Comparison of ENCODE assay signal across 13 cellular contexts in the genomic region with DNA sequence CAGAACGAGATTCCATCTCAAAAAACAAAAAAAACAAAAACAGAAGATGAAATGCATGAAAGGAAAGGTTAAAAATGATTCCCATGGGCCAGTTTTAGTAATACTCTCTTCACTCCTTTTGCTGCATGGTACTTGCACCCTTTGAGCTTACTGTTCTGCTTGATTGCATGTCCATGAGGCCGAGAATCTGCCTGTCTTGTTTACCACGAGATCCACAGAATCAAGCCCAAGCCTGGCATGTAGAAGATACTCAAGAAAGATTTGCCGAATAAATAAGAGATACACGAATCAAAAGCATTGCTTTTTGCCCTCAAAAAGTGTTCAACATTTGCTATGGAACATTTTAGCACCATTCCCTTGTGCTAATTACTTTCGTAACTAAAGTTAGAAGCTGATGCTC. TPM values are rescaled to one million over a fixed set of nuclear protein-coding genes. Genes with fewer than 3 reads are reported as not detected.
DNase-seq lines count a peak whose midpoint lies in the region; ATAC-seq and TF ChIP-seq lines count a peak whose summit lies in the region.
"Had no signal": no experiment of that assay in that cellular context is flagged by ENCODE, and none has a peak within 500 bp of the region (broad histone marks: within the 10 kb centered on the region; RNA-seq: fewer than 3 reads in every experiment).

No MANE protein-coding gene starts in this region.

- 90 to 91% methylated on average over 5 to 6 of the region's 6 CpGs for WGBS in ectodermal cell, 2 experiments
- WGBS in mesodermal cell (ENCODE audit: insufficient coverage in 2 of 2), 2 experiments, result 81 to 95% methylated on average over 4 of the region's 6 CpGs

- CTCF ChIA-PET in HEK293 (lab: Yijun Ruan, JAX), result interaction anchor here (0.6 to 1.0 kb wide), 3 partner anchors 20 to 199 kb away, joined by 3 read pairs; no protein-coding TSS in a partner anchor
- CTCF ChIA-PET in activated CD8-positive, alpha-beta T cell treated with anti-CD3 and anti-CD28 coated beads, Interleukin-2, amount 10 ng/mL, durations not matched to agents 7 days and 5 days (lab: Charles Lee), result no interaction called here
- CTCF ChIA-PET in activated CD8-positive, alpha-beta memory T cell treated with anti-CD3 and anti-CD28 coated beads, Interleukin-2, amount 10 ng/mL, durations not matched to agents 7 days and 5 days (lab: Charles Lee), result interaction anchor here (0.9 to 1.4 kb wide), 2 partner anchors 9 to 11 kb away, joined by 3 read pairs; partner anchors contain the start of gene CNOT8
- CTCF ChIA-PET in activated CD4-positive, alpha-beta T cell treated with anti-CD3 and anti-CD28 coated beads for 36 hours (lab: Charles Lee), result no interaction called here
- CTCF ChIA-PET in CD4-positive, alpha-beta T cell (lab: Charles Lee), result no interaction called here

- H3K36me3 ChIP-seq in HEK293 (ENCODE audit: control insufficient read depth in 2 of 2, insufficient read depth in 1 of 2, low read length in 2 of 2) (no peaks in the 10 kb centered on the region; a peak in 1 of 3 replicates), ectodermal cell (ENCODE audit: control insufficient read depth, insufficient read depth, low read length) (no peaks in the 10 kb centered on the region), mesodermal cell (ENCODE audit: control insufficient read depth, insufficient read depth, low read length) (no peaks in the 10 kb centered on the region), stomach smooth muscle (ENCODE audit: control insufficient read depth in 2 of 2, insufficient read depth in 2 of 2, low read length in 2 of 2) (peaks cover 3% of the 10 kb centered on the region in 2 donors)

- H3K9me3 Mint-ChIP-seq in activated CD8-positive, alpha-beta T cell treated with anti-CD3 and anti-CD28 coated beads, Interleukin-2, amount 10 ng/mL, durations not matched to agents 7 days and 5 days (ENCODE audit: insufficient read depth), result no peaks in the 10 kb centered on the region
- no peaks in the 10 kb centered on the region for H3K9me3 Mint-ChIP-seq in activated CD8-positive, alpha-beta memory T cell treated with anti-CD3 and anti-CD28 coated beads, Interleukin-2, amount 10 ng/mL, durations not matched to agents 7 days and 5 days (ENCODE audit: low read depth)
- H3K9me3 Mint-ChIP-seq in activated CD4-positive, alpha-beta T cell treated with anti-CD3 and anti-CD28 coated beads for 36 hours (ENCODE audit: low read depth), result no peaks in the 10 kb centered on the region
- no peaks in the 10 kb centered on the region for H3K9me3 Mint-ChIP-seq in CD4-positive, alpha-beta T cell
- H3K9me3 Mint-ChIP-seq: activated naive CD4-positive, alpha-beta T cell treated with anti-CD3 and anti-CD28 coated beads, Interleukin-2, amount 50 U/mL, for 72 hours; effector memory CD8-positive, alpha-beta T cell; T-helper 1 cell treated with Interleukin-12 subunit alpha and Interleukin-12 subunit beta and Interleukin-4 antibody, amounts not matched to agents 30 μg/mL and 1 μg/mL, for 36 hours had no signal

- H3K9me3 ChIP-seq in HEK293 (ENCODE audit: control insufficient read depth, insufficient read depth, low read depth, low read length) (no peaks in the 10 kb centered on the region), ectodermal cell (ENCODE audit: control insufficient read depth, low read length) (no peaks in the 10 kb centered on the region), mesodermal cell (ENCODE audit: control insufficient read depth, low read length) (no peaks in the 10 kb centered on the region), stomach smooth muscle (ENCODE audit: control insufficient read depth in 2 of 2, low read length in 2 of 2) (no peaks in the 10 kb centered on the region)
- H3K9me3 ChIP-seq in CD4-positive, alpha-beta T cell (ENCODE audit: control insufficient read depth, low read length), result no peaks in the 10 kb centered on the region

- no peak overlapping the region for H3K4me3 Mint-ChIP-seq in activated CD8-positive, alpha-beta T cell treated with anti-CD3 and anti-CD28 coated beads, Interleukin-2, amount 10 ng/mL, durations not matched to agents 7 days and 5 days
- H3K4me3 Mint-ChIP-seq in activated CD8-positive, alpha-beta memory T cell treated with anti-CD3 and anti-CD28 coated beads, Interleukin-2, amount 10 ng/mL, durations not matched to agents 7 days and 5 days, result no peak overlapping the region
- H3K4me3 Mint-ChIP-seq in activated CD4-positive, alpha-beta T cell treated with anti-CD3 and anti-CD28 coated beads for 36 hours, result no peak overlapping the region
- no peak overlapping the region for H3K4me3 Mint-ChIP-seq in CD4-positive, alpha-beta T cell
- H3K4me3 Mint-ChIP-seq: effector memory CD8-positive, alpha-beta T cell; T-helper 1 cell treated with Interleukin-12 subunit alpha and Interleukin-12 subunit beta and Interleukin-4 antibody, amounts not matched to agents 30 μg/mL and 1 μg/mL, for 36 hours had no signal

- POLR2A ChIA-PET in HEK293 (lab: Yijun Ruan, JAX), result interaction anchor here (0.9 kb wide), 1 partner anchor 14 kb away, joined by 3 read pairs; no protein-coding TSS in a partner anchor
- POLR2A ChIA-PET in activated CD8-positive, alpha-beta T cell treated with anti-CD3 and anti-CD28 coated beads, Interleukin-2, amount 10 ng/mL, durations not matched to agents 7 days and 5 days (lab: Charles Lee), result no interaction called here
- POLR2A ChIA-PET in activated CD4-positive, alpha-beta T cell treated with anti-CD3 and anti-CD28 coated beads for 36 hours (lab: Charles Lee), result no interaction called here
- POLR2A ChIA-PET in CD4-positive, alpha-beta T cell (lab: Charles Lee), result no interaction called here

- peak overlapping the region in 1 of 2 donors; percentile 88 for H3K9ac ChIP-seq in stomach smooth muscle (ENCODE audit: low read length in 2 of 2)

- no peaks in the 10 kb centered on the region for H3K27me3 Mint-ChIP-seq in activated CD8-positive, alpha-beta T cell treated with anti-CD3 and anti-CD28 coated beads, Interleukin-2, amount 10 ng/mL, durations not matched to agents 7 days and 5 days (ENCODE audit: low read depth)
- no peaks in the 10 kb centered on the region for H3K27me3 Mint-ChIP-seq in activated CD8-positive, alpha-beta memory T cell treated with anti-CD3 and anti-CD28 coated beads, Interleukin-2, amount 10 ng/mL, durations not matched to agents 7 days and 5 days
- no peaks in the 10 kb centered on the region for H3K27me3 Mint-ChIP-seq in activated CD4-positive, alpha-beta T cell treated with anti-CD3 and anti-CD28 coated beads for 36 hours
- no peaks in the 10 kb centered on the region for H3K27me3 Mint-ChIP-seq in CD4-positive, alpha-beta T cell
- H3K27me3 Mint-ChIP-seq: effector memory CD8-positive, alpha-beta T cell had no signal

- H3K4me3 ChIP-seq in HEK293 (ENCODE audit: low read depth, low read length) (no peak overlapping the region), ectodermal cell (ENCODE audit: insufficient read depth, low read depth, low read length) (peak overlapping the region; percentile 44), mesodermal cell (ENCODE audit: extremely low read depth, insufficient read depth, low read length, poor library complexity, severe bottlenecking) (peak overlapping the region; percentile 46), stomach smooth muscle (ENCODE audit: low read length in 2 of 2) (peak overlapping the region; percentile 98)

- no peaks in the 10 kb centered on the region for H3K27me3 ChIP-seq in ectodermal cell (ENCODE audit: control insufficient read depth, insufficient read depth, low read length, poor library complexity, severe bottlenecking)
- no peaks in the 10 kb centered on the region for H3K27me3 ChIP-seq in stomach smooth muscle (ENCODE audit: control insufficient read depth in 1 of 2, insufficient read depth in 2 of 2, low read length in 2 of 2)
- no peaks in the 10 kb centered on the region for H3K27me3 ChIP-seq in CD4-positive, alpha-beta T cell (ENCODE audit: control insufficient read depth, insufficient read depth, low read length)

- ATAC-seq in activated CD8-positive, alpha-beta T cell treated with anti-CD3 and anti-CD28 coated beads, Interleukin-2, amount 10 ng/mL, durations not matched to agents 7 days and 5 days, result no peak
- ATAC-seq in activated CD8-positive, alpha-beta memory T cell treated with anti-CD3 and anti-CD28 coated beads, Interleukin-2, amount 10 ng/mL, durations not matched to agents 7 days and 5 days, result no peak
- no peak for ATAC-seq in activated CD4-positive, alpha-beta T cell treated with anti-CD3 and anti-CD28 coated beads for 36 hours
- no peak for ATAC-seq in CD4-positive, alpha-beta T cell (ENCODE audit: poor library complexity)
- ATAC-seq: effector memory CD8-positive, alpha-beta T cell had no signal

- H3K4me1 ChIP-seq in HEK293 (ENCODE audit: control insufficient read depth, insufficient read depth, low read length) (peaks cover 7% of the 10 kb centered on the region; the same call in 1 of the 2 replicates), ectodermal cell (ENCODE audit: control insufficient read depth, insufficient read depth, low read length) (no peaks in the 10 kb centered on the region), mesodermal cell (ENCODE audit: control insufficient read depth, insufficient read depth, low read length, poor library complexity, severe bottlenecking) (peaks cover 29% of the 10 kb centered on the region), stomach smooth muscle (ENCODE audit: control insufficient read depth, insufficient read depth, low read length) (peaks cover 17% of the 10 kb centered on the region)

- no peak for TF ChIP-seq CTCF in HEK293 (tag by site-specific recombination; IDR thresholded peaks at IDR 0.05)
- TF ChIP-seq CTCF in CD4-positive, alpha-beta T cell (IDR thresholded peaks at IDR 0.05), result no peak

- no peak overlapping the region for H3K27ac ChIP-seq in HEK293 (ENCODE audit: extremely low read depth, low read depth, low read length)
- H3K27ac ChIP-seq in ectodermal cell (ENCODE audit: insufficient read depth, low read depth, low read length, poor library complexity, severe bottlenecking), result no peak overlapping the region
- peak overlapping the region; percentile 90 for H3K27ac ChIP-seq in mesodermal cell (ENCODE audit: low read depth, low read length, severe bottlenecking)
- peak overlapping the region; percentile 87 for H3K27ac ChIP-seq in stomach smooth muscle (ENCODE audit: low read length)
- H3K27ac ChIP-seq in CD4-positive, alpha-beta T cell (ENCODE audit: low read depth, low read length), result no peak overlapping the region

- H3K4me1 Mint-ChIP-seq in activated CD8-positive, alpha-beta T cell treated with anti-CD3 and anti-CD28 coated beads, Interleukin-2, amount 10 ng/mL, durations not matched to agents 7 days and 5 days (ENCODE audit: low read depth), result peaks cover 2% of the 10 kb centered on the region
- H3K4me1 Mint-ChIP-seq in activated CD8-positive, alpha-beta memory T cell treated with anti-CD3 and anti-CD28 coated beads, Interleukin-2, amount 10 ng/mL, durations not matched to agents 7 days and 5 days, result no peaks in the 10 kb centered on the region
- peaks cover 20% of the 10 kb centered on the region for H3K4me1 Mint-ChIP-seq in activated CD4-positive, alpha-beta T cell treated with anti-CD3 and anti-CD28 coated beads for 36 hours
- peaks cover 9% of the 10 kb centered on the region for H3K4me1 Mint-ChIP-seq in CD4-positive, alpha-beta T cell (ENCODE audit: low read depth)

- intact Hi-C loops in activated CD4-positive, alpha-beta T cell treated with anti-CD3 and anti-CD28 coated beads for 36 hours (cut with DNase I, micrococcal nuclease), result no loop called here
- intact Hi-C loops in CD4-positive, alpha-beta T cell (cut with DNase I, micrococcal nuclease), result no loop called here

- no peak overlapping the region for H3K27ac Mint-ChIP-seq in activated CD8-positive, alpha-beta T cell treated with anti-CD3 and anti-CD28 coated beads, Interleukin-2, amount 10 ng/mL, durations not matched to agents 7 days and 5 days
- H3K27ac Mint-ChIP-seq in activated CD8-positive, alpha-beta memory T cell treated with anti-CD3 and anti-CD28 coated beads, Interleukin-2, amount 10 ng/mL, durations not matched to agents 7 days and 5 days, result no peak overlapping the region
- no peak overlapping the region for H3K27ac Mint-ChIP-seq in activated CD4-positive, alpha-beta T cell treated with anti-CD3 and anti-CD28 coated beads for 36 hours
- H3K27ac Mint-ChIP-seq in CD4-positive, alpha-beta T cell, result no peak overlapping the region
- H3K27ac Mint-ChIP-seq: T-helper 1 cell treated with Interleukin-12 subunit alpha and Interleukin-12 subunit beta and Interleukin-4 antibody, amounts not matched to agents 30 μg/mL and 1 μg/mL, for 36 hours had no signal

- no peak for DNase-seq in activated CD8-positive, alpha-beta T cell treated with anti-CD3 and anti-CD28 coated beads, Interleukin-2, amount 10 ng/mL, durations not matched to agents 7 days and 5 days
- DNase-seq in activated CD8-positive, alpha-beta memory T cell treated with anti-CD3 and anti-CD28 coated beads, Interleukin-2, amount 10 ng/mL, durations not matched to agents 7 days and 5 days, result no peak
- no peak for DNase-seq in activated CD4-positive, alpha-beta T cell treated with anti-CD3 and anti-CD28 coated beads for 36 hours
- DNase-seq in CD4-positive, alpha-beta T cell, result no peak
- DNase-seq: effector memory CD8-positive, alpha-beta T cell; Karpas-422; NCI-H2081 had no signal

- peaks cover 6% of the 10 kb centered on the region for H3K36me3 Mint-ChIP-seq in activated CD8-positive, alpha-beta T cell treated with anti-CD3 and anti-CD28 coated beads, Interleukin-2, amount 10 ng/mL, durations not matched to agents 7 days and 5 days (ENCODE audit: low read depth)
- H3K36me3 Mint-ChIP-seq in activated CD8-positive, alpha-beta memory T cell treated with anti-CD3 and anti-CD28 coated beads, Interleukin-2, amount 10 ng/mL, durations not matched to agents 7 days and 5 days, result no peaks in the 10 kb centered on the region
- peaks cover 2% of the 10 kb centered on the region for H3K36me3 Mint-ChIP-seq in activated CD4-positive, alpha-beta T cell treated with anti-CD3 and anti-CD28 coated beads for 36 hours (ENCODE audit: low read depth)
- H3K36me3 Mint-ChIP-seq in CD4-positive, alpha-beta T cell (ENCODE audit: low read depth), result no peaks in the 10 kb centered on the region
- H3K36me3 Mint-ChIP-seq: activated naive CD4-positive, alpha-beta T cell treated with anti-CD3 and anti-CD28 coated beads, Interleukin-2, amount 50 U/mL, for 72 hours had no signal

RNA-seq across cellular contexts. Expression of gene FAXDC2, which starts 1.1 kb away (rescaled TPM):
- polyA plus RNA-seq in ectodermal cell (2013, experiment 1 of 4), result 12.5 TPM
- 11.7 TPM for polyA plus RNA-seq in ectodermal cell (2013, experiment 2 of 4)
- polyA plus RNA-seq in ectodermal cell (2013, experiment 3 of 4), result 14.4 TPM
- polyA plus RNA-seq in ectodermal cell (2013, experiment 4 of 4), result 14.0 TPM
- polyA plus RNA-seq in mesodermal cell (2013, experiment 1 of 2), result 30.1 TPM
- 23.6 TPM for polyA plus RNA-seq in mesodermal cell (2013, experiment 2 of 2)
- not detected for total RNA-seq in activated CD8-positive, alpha-beta T cell treated with anti-CD3 and anti-CD28 coated beads, Interleukin-2, amount 10 ng/mL, durations not matched to agents 7 days and 5 days
- total RNA-seq in activated CD8-positive, alpha-beta memory T cell treated with anti-CD3 and anti-CD28 coated beads, Interleukin-2, amount 10 ng/mL, durations not matched to agents 7 days and 5 days, result not detected
- under 1 TPM in 1 of 2 experiments, not detected in 1; 0.14 TPM for total RNA-seq in activated CD4-positive, alpha-beta T cell treated with anti-CD3 and anti-CD28 coated beads for 36 hours
- total RNA-seq in CD4-positive, alpha-beta T cell, result not detected

RNA-seq across cellular contexts. Expression of gene CNOT8, which starts 9.2 kb away (rescaled TPM):
- 66.2 TPM for polyA plus RNA-seq in ectodermal cell (2013, experiment 1 of 4)
- polyA plus RNA-seq in ectodermal cell (2013, experiment 2 of 4), result 64.2 TPM
- polyA plus RNA-seq in ectodermal cell (2013, experiment 3 of 4), result 57.2 TPM
- 60.5 TPM for polyA plus RNA-seq in ectodermal cell (2013, experiment 4 of 4)
- 77.7 TPM for polyA plus RNA-seq in mesodermal cell (2013, experiment 1 of 2)
- polyA plus RNA-seq in mesodermal cell (2013, experiment 2 of 2), result 69.0 TPM
- 10 to 100 TPM; 67.4 to 68.4 TPM for total RNA-seq in activated CD8-positive, alpha-beta T cell treated with anti-CD3 and anti-CD28 coated beads, Interleukin-2, amount 10 ng/mL, durations not matched to agents 7 days and 5 days
- 10 to 100 TPM; 61.6 to 62.4 TPM for total RNA-seq in activated CD8-positive, alpha-beta memory T cell treated with anti-CD3 and anti-CD28 coated beads, Interleukin-2, amount 10 ng/mL, durations not matched to agents 7 days and 5 days
- total RNA-seq in activated CD4-positive, alpha-beta T cell treated with anti-CD3 and anti-CD28 coated beads for 36 hours, result 10 to 100 TPM; 61.8 to 78.1 TPM
- total RNA-seq in CD4-positive, alpha-beta T cell, result 100 to 1,000 TPM; 125 to 133 TPM

Comparison
In these comparisons a context has a peak if more than half of its experiments do, and no peak if none do; other contexts are left out.
1. H3K27ac ChIP-seq: peak in mesodermal cell (single experiment) and stomach smooth muscle (single experiment); none in HEK293 (single experiment), ectodermal cell (single experiment) and CD4-positive, alpha-beta T cell (single experiment).
2. CTCF ChIA-PET loops: an anchor here in HEK293 (0.6 to 1.0 kb wide) and activated CD8-positive, alpha-beta memory T cell treated with anti-CD3 and anti-CD28 coated beads, Interleukin-2, amount 10 ng/mL, durations not matched to agents 7 days and 5 days (0.9 to 1.4 kb wide); none called in activated CD8-positive, alpha-beta T cell treated with anti-CD3 and anti-CD28 coated beads, Interleukin-2, amount 10 ng/mL, durations not matched to agents 7 days and 5 days, activated CD4-positive, alpha-beta T cell treated with anti-CD3 and anti-CD28 coated beads for 36 hours and CD4-positive, alpha-beta T cell.